Comparison of ENCODE assay signal across 1 cellular context in genomic region chr4:48491514-48492176, GRCh38.
TF ChIP-seq lines count a peak whose summit lies in the region.

No MANE protein-coding gene starts in this region.

TF ChIP-seq in IMR-90, 13 proteins besides CTCF, POLR2A, EP300 and RAD21:
- TF ChIP-seq ELK1 (IDR thresholded peaks at IDR 0.05; ENCODE audit: borderline replicate concordance, low read depth, low read length) (no peak), BHLHE40 (IDR thresholded peaks at IDR 0.05; ENCODE audit: low read depth, low read length) (no peak), FOS (IDR thresholded peaks at IDR 0.05; ENCODE audit: low read depth, low read length) (no peak), USF2 (IDR thresholded peaks at IDR 0.05; ENCODE audit: low read depth, low read length) (no peak), CHD1 (IDR thresholded peaks at IDR 0.05; ENCODE audit: low read depth, low read length) (no peak), SMC3 (IDR thresholded peaks at IDR 0.05; ENCODE audit: low read depth, low read length) (no peak), MAFK (IDR thresholded peaks at IDR 0.05; ENCODE audit: low read depth, low read length) (no peak), NFE2L2 (IDR thresholded peaks at IDR 0.05; ENCODE audit: low read depth, low read length) (no peak), CEBPB (IDR thresholded peaks at IDR 0.05; ENCODE audit: low read depth, low read length) (no peak), MAZ (IDR thresholded peaks at IDR 0.05; ENCODE audit: borderline replicate concordance, low read depth, low read length) (no peak), RCOR1 (IDR thresholded peaks at IDR 0.05; ENCODE audit: insufficient replicate concordance, low read length) (no peak), MXI1 (IDR thresholded peaks at IDR 0.05; ENCODE audit: borderline replicate concordance, low read depth, low read length) (no peak)
TF ChIP-seq in IMR-90: peak in this region for 0.
